Comparison of ENCODE assay signal across 1 cellular context in the genomic region with DNA sequence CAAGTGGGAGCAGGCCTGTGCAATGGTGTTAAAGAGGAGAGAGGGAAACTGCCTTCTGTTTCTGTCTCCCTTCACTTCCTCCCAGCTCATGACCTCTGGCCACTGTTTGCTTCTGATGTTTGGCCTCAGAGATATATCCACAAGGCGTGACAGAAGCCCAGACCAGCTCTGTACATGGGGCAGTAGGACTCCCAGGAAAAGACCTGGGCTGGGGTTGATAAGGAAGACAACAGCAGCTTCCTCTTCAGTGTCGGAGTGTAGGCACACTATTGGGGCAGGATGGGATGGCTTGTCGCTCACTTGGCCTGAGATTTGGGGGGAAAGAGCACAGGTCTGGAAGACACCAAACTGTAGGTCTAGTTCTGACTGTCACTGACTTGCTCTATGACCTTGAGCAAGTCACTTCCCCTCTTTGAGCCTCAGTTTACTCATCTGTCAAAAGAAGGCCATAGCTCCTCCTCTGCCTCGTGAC.
TF ChIP-seq lines count a peak whose summit lies in the region.

No MANE protein-coding gene starts in this region.

TF ChIP-seq in K562, 482 proteins besides CTCF, POLR2A, EP300 and RAD21 (continued from another document and continues in another):
- TF ChIP-seq, protein P1, sequence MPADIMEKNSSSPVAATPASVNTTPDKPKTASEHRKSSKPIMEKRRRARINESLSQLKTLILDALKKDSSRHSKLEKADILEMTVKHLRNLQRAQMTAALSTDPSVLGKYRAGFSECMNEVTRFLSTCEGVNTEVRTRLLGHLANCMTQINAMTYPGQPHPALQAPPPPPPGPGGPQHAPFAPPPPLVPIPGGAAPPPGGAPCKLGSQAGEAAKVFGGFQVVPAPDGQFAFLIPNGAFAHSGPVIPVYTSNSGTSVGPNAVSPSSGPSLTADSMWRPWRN (IDR thresholded peaks at IDR 0.05; ENCODE audit: low read depth) = no peak
- TF ChIP-seq TOE1 (IDR thresholded peaks at IDR 0.05; ENCODE audit: borderline replicate concordance) = no peak
- no peak for TF ChIP-seq TOE1 (CRISPR knock-in tag; IDR thresholded peaks at IDR 0.05; ENCODE audit: borderline replicate concordance, low read depth)
- TF ChIP-seq NR2C1 (IDR thresholded peaks at IDR 0.05) = 0 out of 2 replicates have a peak, but pooled peaks have one; percentile 17
- peak; percentile 81 for TF ChIP-seq NR2C1 (tag; IDR thresholded peaks at IDR 0.05)
- no peak for TF ChIP-seq TBP (optimal IDR thresholded peaks at IDR 0.05; ENCODE audit: low read depth, low read length)
- no peak for TF ChIP-seq PHF20 (IDR thresholded peaks at IDR 0.05; ENCODE audit: partially characterized antibody)
- TF ChIP-seq BHLHE40 (IDR thresholded peaks at IDR 0.05; ENCODE audit: low read length) = peak; percentile 43; the same call in 1 of the 2 replicates
- peak; percentile 48; the same call in 1 of the 2 replicates for TF ChIP-seq CXXC5 (CRISPR knock-in tag; IDR thresholded peaks at IDR 0.05)
- TF ChIP-seq, protein P2, sequence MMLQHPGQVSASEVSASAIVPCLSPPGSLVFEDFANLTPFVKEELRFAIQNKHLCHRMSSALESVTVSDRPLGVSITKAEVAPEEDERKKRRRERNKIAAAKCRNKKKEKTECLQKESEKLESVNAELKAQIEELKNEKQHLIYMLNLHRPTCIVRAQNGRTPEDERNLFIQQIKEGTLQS (IDR thresholded peaks at IDR 0.05) = no peak
- TF ChIP-seq, protein P2 (CRISPR knock-in tag; conservative IDR thresholded peaks at IDR 0.05) = no peak
- peak; percentile 87 for TF ChIP-seq CBFA2T3 (IDR thresholded peaks at IDR 0.05)
- no peak for TF ChIP-seq BRF1 (IDR thresholded peaks at IDR 0.05; ENCODE audit: borderline replicate concordance, extremely low read depth, insufficient read length)
- no peak for TF ChIP-seq PTRF (tag; IDR thresholded peaks at IDR 0.05)
- TF ChIP-seq, protein P3, sequence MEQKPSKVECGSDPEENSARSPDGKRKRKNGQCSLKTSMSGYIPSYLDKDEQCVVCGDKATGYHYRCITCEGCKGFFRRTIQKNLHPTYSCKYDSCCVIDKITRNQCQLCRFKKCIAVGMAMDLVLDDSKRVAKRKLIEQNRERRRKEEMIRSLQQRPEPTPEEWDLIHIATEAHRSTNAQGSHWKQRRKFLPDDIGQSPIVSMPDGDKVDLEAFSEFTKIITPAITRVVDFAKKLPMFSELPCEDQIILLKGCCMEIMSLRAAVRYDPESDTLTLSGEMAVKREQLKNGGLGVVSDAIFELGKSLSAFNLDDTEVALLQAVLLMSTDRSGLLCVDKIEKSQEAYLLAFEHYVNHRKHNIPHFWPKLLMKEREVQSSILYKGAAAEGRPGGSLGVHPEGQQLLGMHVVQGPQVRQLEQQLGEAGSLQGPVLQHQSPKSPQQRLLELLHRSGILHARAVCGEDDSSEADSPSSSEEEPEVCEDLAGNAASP (IDR thresholded peaks at IDR 0.05) = no peak
- TF ChIP-seq, protein P4, sequence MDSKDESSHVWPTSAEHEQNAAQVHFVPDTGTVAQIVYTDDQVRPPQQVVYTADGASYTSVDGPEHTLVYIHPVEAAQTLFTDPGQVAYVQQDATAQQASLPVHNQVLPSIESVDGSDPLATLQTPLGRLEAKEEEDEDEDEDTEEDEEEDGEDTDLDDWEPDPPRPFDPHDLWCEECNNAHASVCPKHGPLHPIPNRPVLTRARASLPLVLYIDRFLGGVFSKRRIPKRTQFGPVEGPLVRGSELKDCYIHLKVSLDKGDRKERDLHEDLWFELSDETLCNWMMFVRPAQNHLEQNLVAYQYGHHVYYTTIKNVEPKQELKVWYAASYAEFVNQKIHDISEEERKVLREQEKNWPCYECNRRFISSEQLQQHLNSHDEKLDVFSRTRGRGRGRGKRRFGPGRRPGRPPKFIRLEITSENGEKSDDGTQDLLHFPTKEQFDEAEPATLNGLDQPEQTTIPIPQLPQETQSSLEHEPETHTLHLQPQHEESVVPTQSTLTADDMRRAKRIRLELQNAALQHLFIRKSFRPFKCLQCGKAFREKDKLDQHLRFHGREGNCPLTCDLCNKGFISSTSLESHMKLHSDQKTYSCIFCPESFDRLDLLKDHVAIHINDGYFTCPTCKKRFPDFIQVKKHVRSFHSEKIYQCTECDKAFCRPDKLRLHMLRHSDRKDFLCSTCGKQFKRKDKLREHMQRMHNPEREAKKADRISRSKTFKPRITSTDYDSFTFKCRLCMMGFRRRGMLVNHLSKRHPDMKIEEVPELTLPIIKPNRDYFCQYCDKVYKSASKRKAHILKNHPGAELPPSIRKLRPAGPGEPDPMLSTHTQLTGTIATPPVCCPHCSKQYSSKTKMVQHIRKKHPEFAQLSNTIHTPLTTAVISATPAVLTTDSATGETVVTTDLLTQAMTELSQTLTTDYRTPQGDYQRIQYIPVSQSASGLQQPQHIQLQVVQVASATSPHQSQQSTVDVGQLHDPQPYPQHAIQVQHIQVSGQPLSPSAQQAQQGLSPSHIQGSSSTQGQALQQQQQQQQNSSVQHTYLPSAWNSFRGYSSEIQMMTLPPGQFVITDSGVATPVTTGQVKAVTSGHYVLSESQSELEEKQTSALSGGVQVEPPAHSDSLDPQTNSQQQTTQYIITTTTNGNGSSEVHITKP (IDR thresholded peaks at IDR 0.05; ENCODE audit: partially characterized antibody) = peak; percentile 10
- no peak for TF ChIP-seq ZNF347 (CRISPR knock-in tag; IDR thresholded peaks at IDR 0.05; ENCODE audit: low read depth)
- TF ChIP-seq NCOA4 (IDR thresholded peaks at IDR 0.05; ENCODE audit: partially characterized antibody) = no peak
- TF ChIP-seq PTBP1 (IDR thresholded peaks at IDR 0.05; ENCODE audit: low read depth, low read length) = no peak
- TF ChIP-seq, protein P5, sequence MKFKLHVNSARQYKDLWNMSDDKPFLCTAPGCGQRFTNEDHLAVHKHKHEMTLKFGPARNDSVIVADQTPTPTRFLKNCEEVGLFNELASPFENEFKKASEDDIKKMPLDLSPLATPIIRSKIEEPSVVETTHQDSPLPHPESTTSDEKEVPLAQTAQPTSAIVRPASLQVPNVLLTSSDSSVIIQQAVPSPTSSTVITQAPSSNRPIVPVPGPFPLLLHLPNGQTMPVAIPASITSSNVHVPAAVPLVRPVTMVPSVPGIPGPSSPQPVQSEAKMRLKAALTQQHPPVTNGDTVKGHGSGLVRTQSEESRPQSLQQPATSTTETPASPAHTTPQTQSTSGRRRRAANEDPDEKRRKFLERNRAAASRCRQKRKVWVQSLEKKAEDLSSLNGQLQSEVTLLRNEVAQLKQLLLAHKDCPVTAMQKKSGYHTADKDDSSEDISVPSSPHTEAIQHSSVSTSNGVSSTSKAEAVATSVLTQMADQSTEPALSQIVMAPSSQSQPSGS (CRISPR knock-in tag; IDR thresholded peaks at IDR 0.05) = no peak
- TF ChIP-seq, protein P6, sequence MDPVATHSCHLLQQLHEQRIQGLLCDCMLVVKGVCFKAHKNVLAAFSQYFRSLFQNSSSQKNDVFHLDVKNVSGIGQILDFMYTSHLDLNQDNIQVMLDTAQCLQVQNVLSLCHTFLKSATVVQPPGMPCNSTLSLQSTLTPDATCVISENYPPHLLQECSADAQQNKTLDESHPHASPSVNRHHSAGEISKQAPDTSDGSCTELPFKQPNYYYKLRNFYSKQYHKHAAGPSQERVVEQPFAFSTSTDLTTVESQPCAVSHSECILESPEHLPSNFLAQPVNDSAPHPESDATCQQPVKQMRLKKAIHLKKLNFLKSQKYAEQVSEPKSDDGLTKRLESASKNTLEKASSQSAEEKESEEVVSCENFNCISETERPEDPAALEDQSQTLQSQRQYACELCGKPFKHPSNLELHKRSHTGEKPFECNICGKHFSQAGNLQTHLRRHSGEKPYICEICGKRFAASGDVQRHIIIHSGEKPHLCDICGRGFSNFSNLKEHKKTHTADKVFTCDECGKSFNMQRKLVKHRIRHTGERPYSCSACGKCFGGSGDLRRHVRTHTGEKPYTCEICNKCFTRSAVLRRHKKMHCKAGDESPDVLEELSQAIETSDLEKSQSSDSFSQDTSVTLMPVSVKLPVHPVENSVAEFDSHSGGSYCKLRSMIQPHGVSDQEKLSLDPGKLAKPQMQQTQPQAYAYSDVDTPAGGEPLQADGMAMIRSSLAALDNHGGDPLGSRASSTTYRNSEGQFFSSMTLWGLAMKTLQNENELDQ (CRISPR knock-in tag; IDR thresholded peaks at IDR 0.05; ENCODE audit: borderline replicate concordance) = no peak
- TF ChIP-seq, protein P7, sequence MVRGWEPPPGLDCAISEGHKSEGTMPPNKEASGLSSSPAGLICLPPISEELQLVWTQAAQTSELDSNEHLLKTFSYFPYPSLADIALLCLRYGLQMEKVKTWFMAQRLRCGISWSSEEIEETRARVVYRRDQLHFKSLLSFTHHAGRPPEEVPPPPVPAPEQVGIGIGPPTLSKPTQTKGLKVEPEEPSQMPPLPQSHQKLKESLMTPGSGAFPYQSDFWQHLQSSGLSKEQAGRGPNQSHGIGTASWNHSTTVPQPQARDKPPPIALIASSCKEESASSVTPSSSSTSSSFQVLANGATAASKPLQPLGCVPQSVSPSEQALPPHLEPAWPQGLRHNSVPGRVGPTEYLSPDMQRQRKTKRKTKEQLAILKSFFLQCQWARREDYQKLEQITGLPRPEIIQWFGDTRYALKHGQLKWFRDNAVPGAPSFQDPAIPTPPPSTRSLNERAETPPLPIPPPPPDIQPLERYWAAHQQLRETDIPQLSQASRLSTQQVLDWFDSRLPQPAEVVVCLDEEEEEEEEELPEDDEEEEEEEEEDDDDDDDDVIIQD (CRISPR knock-in tag; IDR thresholded peaks at IDR 0.05) = no peak
- no peak for TF ChIP-seq ZNF197 (CRISPR knock-in tag; IDR thresholded peaks at IDR 0.05; ENCODE audit: low read depth)
- TF ChIP-seq LCOR (CRISPR knock-in tag; IDR thresholded peaks at IDR 0.05) = no peak; the same call in 1 of the 2 replicates
- no peak for TF ChIP-seq ZNF282 (CRISPR knock-in tag; IDR thresholded peaks at IDR 0.05)
- TF ChIP-seq, protein P8, sequence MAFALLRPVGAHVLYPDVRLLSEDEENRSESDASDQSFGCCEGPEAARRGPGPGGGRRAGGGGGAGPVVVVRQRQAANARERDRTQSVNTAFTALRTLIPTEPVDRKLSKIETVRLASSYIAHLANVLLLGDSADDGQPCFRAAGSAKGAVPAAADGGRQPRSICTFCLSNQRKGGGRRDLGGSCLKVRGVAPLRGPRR (CRISPR knock-in tag; IDR thresholded peaks at IDR 0.05) = no peak
- TF ChIP-seq, protein P9, sequence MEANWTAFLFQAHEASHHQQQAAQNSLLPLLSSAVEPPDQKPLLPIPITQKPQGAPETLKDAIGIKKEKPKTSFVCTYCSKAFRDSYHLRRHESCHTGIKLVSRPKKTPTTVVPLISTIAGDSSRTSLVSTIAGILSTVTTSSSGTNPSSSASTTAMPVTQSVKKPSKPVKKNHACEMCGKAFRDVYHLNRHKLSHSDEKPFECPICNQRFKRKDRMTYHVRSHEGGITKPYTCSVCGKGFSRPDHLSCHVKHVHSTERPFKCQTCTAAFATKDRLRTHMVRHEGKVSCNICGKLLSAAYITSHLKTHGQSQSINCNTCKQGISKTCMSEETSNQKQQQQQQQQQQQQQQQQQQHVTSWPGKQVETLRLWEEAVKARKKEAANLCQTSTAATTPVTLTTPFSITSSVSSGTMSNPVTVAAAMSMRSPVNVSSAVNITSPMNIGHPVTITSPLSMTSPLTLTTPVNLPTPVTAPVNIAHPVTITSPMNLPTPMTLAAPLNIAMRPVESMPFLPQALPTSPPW (CRISPR knock-in tag; IDR thresholded peaks at IDR 0.05) = peak; percentile 53; the same call in 1 of the 2 replicates
- peak; percentile 87 for TF ChIP-seq SMAD4 (CRISPR knock-in tag; conservative IDR thresholded peaks at IDR 0.05)
- TF ChIP-seq, protein P10, sequence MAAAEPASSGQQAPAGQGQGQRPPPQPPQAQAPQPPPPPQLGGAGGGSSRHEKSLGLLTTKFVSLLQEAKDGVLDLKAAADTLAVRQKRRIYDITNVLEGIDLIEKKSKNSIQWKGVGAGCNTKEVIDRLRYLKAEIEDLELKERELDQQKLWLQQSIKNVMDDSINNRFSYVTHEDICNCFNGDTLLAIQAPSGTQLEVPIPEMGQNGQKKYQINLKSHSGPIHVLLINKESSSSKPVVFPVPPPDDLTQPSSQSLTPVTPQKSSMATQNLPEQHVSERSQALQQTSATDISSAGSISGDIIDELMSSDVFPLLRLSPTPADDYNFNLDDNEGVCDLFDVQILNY (CRISPR knock-in tag; IDR thresholded peaks at IDR 0.05) = no peak
- TF ChIP-seq KLF6 (CRISPR knock-in tag; IDR thresholded peaks at IDR 0.05; ENCODE audit: borderline replicate concordance) = no peak; the same call in 1 of the 2 replicates
- TF ChIP-seq ZNF444 (CRISPR knock-in tag; IDR thresholded peaks at IDR 0.05) = no peak
- no peak for TF ChIP-seq SIRT6 (IDR thresholded peaks at IDR 0.05; ENCODE audit: low read depth, low read length)
- 0 out of 2 replicates have a peak, but pooled peaks have one; percentile 25 for TF ChIP-seq JUND (IDR thresholded peaks at IDR 0.05; ENCODE audit: borderline replicate concordance, low read depth, low read length)
- TF ChIP-seq JUND (tag; IDR thresholded peaks at IDR 0.05; ENCODE audit: borderline replicate concordance, low read depth, low read length) = peak; percentile 49; the same call in 1 of the 3 replicates
- no peak for TF ChIP-seq ESRRB (CRISPR knock-in tag; IDR thresholded peaks at IDR 0.05; ENCODE audit: borderline replicate concordance)
- TF ChIP-seq JUN (IDR thresholded peaks at IDR 0.05; ENCODE audit: borderline replicate concordance, low read depth, low read length) = no peak
- TF ChIP-seq JUN (CRISPR knock-in tag; IDR thresholded peaks at IDR 0.05; ENCODE audit: borderline replicate concordance) = no peak
- TF ChIP-seq CHD1 (IDR thresholded peaks at IDR 0.05; ENCODE audit: low read length) = no peak
- TF ChIP-seq, protein P11, sequence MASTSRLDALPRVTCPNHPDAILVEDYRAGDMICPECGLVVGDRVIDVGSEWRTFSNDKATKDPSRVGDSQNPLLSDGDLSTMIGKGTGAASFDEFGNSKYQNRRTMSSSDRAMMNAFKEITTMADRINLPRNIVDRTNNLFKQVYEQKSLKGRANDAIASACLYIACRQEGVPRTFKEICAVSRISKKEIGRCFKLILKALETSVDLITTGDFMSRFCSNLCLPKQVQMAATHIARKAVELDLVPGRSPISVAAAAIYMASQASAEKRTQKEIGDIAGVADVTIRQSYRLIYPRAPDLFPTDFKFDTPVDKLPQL (IDR thresholded peaks at IDR 0.05; ENCODE audit: extremely low read depth, insufficient read length) = no peak
- TF ChIP-seq, protein P12, sequence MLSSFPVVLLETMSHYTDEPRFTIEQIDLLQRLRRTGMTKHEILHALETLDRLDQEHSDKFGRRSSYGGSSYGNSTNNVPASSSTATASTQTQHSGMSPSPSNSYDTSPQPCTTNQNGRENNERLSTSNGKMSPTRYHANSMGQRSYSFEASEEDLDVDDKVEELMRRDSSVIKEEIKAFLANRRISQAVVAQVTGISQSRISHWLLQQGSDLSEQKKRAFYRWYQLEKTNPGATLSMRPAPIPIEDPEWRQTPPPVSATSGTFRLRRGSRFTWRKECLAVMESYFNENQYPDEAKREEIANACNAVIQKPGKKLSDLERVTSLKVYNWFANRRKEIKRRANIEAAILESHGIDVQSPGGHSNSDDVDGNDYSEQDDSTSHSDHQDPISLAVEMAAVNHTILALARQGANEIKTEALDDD (IDR thresholded peaks at IDR 0.05) = no peak
- TF ChIP-seq, protein P13, sequence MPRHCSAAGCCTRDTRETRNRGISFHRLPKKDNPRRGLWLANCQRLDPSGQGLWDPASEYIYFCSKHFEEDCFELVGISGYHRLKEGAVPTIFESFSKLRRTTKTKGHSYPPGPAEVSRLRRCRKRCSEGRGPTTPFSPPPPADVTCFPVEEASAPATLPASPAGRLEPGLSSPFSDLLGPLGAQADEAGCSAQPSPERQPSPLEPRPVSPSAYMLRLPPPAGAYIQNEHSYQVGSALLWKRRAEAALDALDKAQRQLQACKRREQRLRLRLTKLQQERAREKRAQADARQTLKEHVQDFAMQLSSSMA (CRISPR knock-in tag; IDR thresholded peaks at IDR 0.05) = 0 out of 2 replicates have a peak, but pooled peaks have one; percentile 46
